Comparison of ENCODE assay signal across 36 cellular contexts in genomic region chr20:58184984-58185383, GRCh38. TPM values are rescaled to one million over a fixed set of nuclear protein-coding genes. Genes with fewer than 3 reads are reported as not detected.
"Had no signal": no experiment of that assay in that cellular context is flagged by ENCODE, and none has a peak within 500 bp of the region (broad histone marks: within the 10 kb centered on the region; RNA-seq: fewer than 3 reads in every experiment).

No MANE protein-coding gene starts in this region.

- H3K9me3 Mint-ChIP-seq: activated T-cell treated with anti-CD3 and anti-CD28 coated beads, Interleukin-2, amount 50 U/mL, for 4 hours; activated T-helper 17 cell treated with anti-CD3 and anti-CD28 coated beads, Interleukin-2, amount 50 U/mL, for 72 hours had no signal

- H3K4me3 Mint-ChIP-seq: activated B cell treated with CpG ODN at 0.5 μM for 24 hours; activated CD8-positive, alpha-beta T cell treated with anti-CD3 and anti-CD28 coated beads for 36 hours; activated naive CD8-positive, alpha-beta T cell; activated T-cell treated with anti-CD3 and anti-CD28 coated beads, Interleukin-2, amount 50 U/mL, for 4 hours; activated T-helper 17 cell treated with anti-CD3 and anti-CD28 coated beads, Interleukin-2, amount 50 U/mL, for 72 hours; effector memory CD8-positive, alpha-beta T cell; T-helper 17 cell; T-helper 2 cell treated with Interferon-gamma antibody and Interleukin-4, amounts not matched to agents 5 μg/mL and 100 μg/mL, for 36 hours had no signal

- H3K36me3 ChIP-seq: brain microvascular endothelial cell, esophagus muscularis mucosa, gastroesophageal sphincter, WERI-Rb-1 had no signal

- H3K4me3 ChIP-seq: esophagus muscularis mucosa, gastroesophageal sphincter had no signal

- DNase-seq: activated B cell treated with CpG ODN at 0.5 μM for 24 hours; activated CD4-positive, alpha-beta T cell treated with anti-CD3 and anti-CD28 coated beads for 48 hours; activated CD4-positive, alpha-beta T cell treated with anti-CD3 and anti-CD28 coated beads, Interleukin-2, amount 50 U/mL, for 1 hour; activated CD4-positive, alpha-beta T cell treated with anti-CD3 and anti-CD28 coated beads, Interleukin-2, amount 50 U/mL, for 48 hours; activated CD8-positive, alpha-beta memory T cell treated with anti-CD3 and anti-CD28 coated beads for 24 hours; activated CD8-positive, alpha-beta T cell treated with anti-CD3 and anti-CD28 coated beads for 36 hours; activated effector memory CD4-positive, alpha-beta T cell treated with Interleukin-2 at 50 U/mL for 16 hours; activated gamma-delta T cell treated with Interleukin-2 at 50 U/mL for 16 hours; activated naive CD4-positive, alpha-beta T cell treated with anti-CD3 and anti-CD28 coated beads, Interleukin-2, amount 50 U/mL, for 16 hours; activated naive CD4-positive, alpha-beta T cell treated with Interleukin-2 at 50 U/mL for 16 hours; activated T-cell treated with anti-CD3 and anti-CD28 coated beads, Interleukin-2, amount 50 U/mL, for 4 hours; amniotic stem cell; anterior cingulate cortex; brain microvascular endothelial cell; cortex of kidney; dermis blood vessel endothelial cell; effector CD4-positive, alpha-beta T cell; effector memory CD8-positive, alpha-beta T cell; erythroblast; foreskin melanocyte; T-helper 1 cell; T-helper 17 cell; T1000; WERI-Rb-1 had no signal

- ATAC-seq: activated CD4-positive, CD25-positive, alpha-beta regulatory T cell treated with anti-CD3 and anti-CD28 coated beads, Interleukin-2, amount 50 U/mL, for 24 hours; activated CD8-positive, alpha-beta T cell treated with anti-CD3 and anti-CD28 coated beads for 36 hours; activated T-cell treated with anti-CD3 and anti-CD28 coated beads, Interleukin-2, amount 50 U/mL, for 4 hours; activated T-helper 17 cell treated with anti-CD3 and anti-CD28 coated beads, Interleukin-2, amount 50 U/mL, for 72 hours; effector memory CD8-positive, alpha-beta T cell; gastroesophageal sphincter; T-helper 17 cell had no signal

- H3K27ac ChIP-seq: brain microvascular endothelial cell, esophagus muscularis mucosa, gastroesophageal sphincter, WERI-Rb-1 had no signal

- H3K27ac Mint-ChIP-seq: activated B cell treated with CpG ODN at 0.5 μM for 24 hours; activated CD8-positive, alpha-beta T cell treated with anti-CD3 and anti-CD28 coated beads for 36 hours; activated naive CD8-positive, alpha-beta T cell; activated T-helper 17 cell treated with anti-CD3 and anti-CD28 coated beads, Interleukin-2, amount 50 U/mL, for 72 hours; effector memory CD8-positive, alpha-beta T cell; T-helper 17 cell; T-helper 2 cell treated with Interferon-gamma antibody and Interleukin-4, amounts not matched to agents 5 μg/mL and 100 μg/mL, for 36 hours had no signal

- H3K27me3 ChIP-seq: brain microvascular endothelial cell had no signal

- H3K4me1 Mint-ChIP-seq: activated B cell treated with CpG ODN at 0.5 μM for 24 hours; activated T-helper 17 cell treated with anti-CD3 and anti-CD28 coated beads, Interleukin-2, amount 50 U/mL, for 72 hours had no signal

- H3K36me3 Mint-ChIP-seq: activated naive CD8-positive, alpha-beta T cell had no signal

RNA-seq across cellular contexts. Expression of gene ANKRD60, which starts 43.5 kb away (rescaled TPM):
- total RNA-seq: activated B cell treated with CpG ODN at 0.5 μM for 24 hours; activated CD8-positive, alpha-beta T cell treated with anti-CD3 and anti-CD28 coated beads for 36 hours; activated T-cell treated with anti-CD3 and anti-CD28 coated beads, Interleukin-2, amount 50 U/mL, for 4 hours; activated T-helper 17 cell treated with anti-CD3 and anti-CD28 coated beads, Interleukin-2, amount 50 U/mL, for 72 hours; astrocyte; bronchial epithelial cell; cardiac septum; chondrocyte; dermis blood vessel endothelial cell; esophagus muscularis mucosa; gastroesophageal sphincter; glomerular endothelial cell; T-helper 17 cell had no signal
- polyA plus RNA-seq: adipose tissue had no signal
